9 cellular contexts compared by ENCODE assay signal in genomic region chr1:24535021-24535424, GRCh38. TPM values are rescaled to one million over a fixed set of nuclear protein-coding genes. Genes with fewer than 3 reads are reported as not detected.
DNase-seq lines count a peak whose midpoint lies in the region; ATAC-seq, FAIRE-seq and TF ChIP-seq lines count a peak whose summit lies in the region.
"Had no signal": no experiment of that assay in that cellular context is flagged by ENCODE, and none has a peak within 500 bp of the region (broad histone marks: within the 10 kb centered on the region; RNA-seq: fewer than 3 reads in every experiment).

No MANE protein-coding gene starts in this region.

- H4K20me1 ChIP-seq in SU-DHL-6 (ENCODE audit: low read depth, low read length), result no peaks in the 10 kb centered on the region

- H3K9ac ChIP-seq in SU-DHL-6 (ENCODE audit: low read length), result peak overlapping the region; percentile 64

- no peak for TF ChIP-seq CTCF in SU-DHL-6 (IDR thresholded peaks at IDR 0.05; ENCODE audit: insufficient read depth, low read length, poor library complexity, severe bottlenecking)

- no peaks in the 10 kb centered on the region for H3K79me2 ChIP-seq in SU-DHL-6 (ENCODE audit: insufficient read depth, low read length)

- H2AFZ ChIP-seq in SU-DHL-6 (ENCODE audit: low read depth, low read length, severe bottlenecking), result peak overlapping the region; percentile 36

- H3K36me3 ChIP-seq in SU-DHL-6 (ENCODE audit: low read length), result no peaks in the 10 kb centered on the region

- no peaks in the 10 kb centered on the region for H3K9me3 Mint-ChIP-seq in activated naive CD4-positive, alpha-beta T cell treated with anti-CD3 and anti-CD28 coated beads, Interleukin-2, amount 50 U/mL, for 72 hours

- peak overlapping the region; percentile 93 for H3K27ac ChIP-seq in SU-DHL-6 (ENCODE audit: low read depth, low read length)

- peaks cover 72% of the 10 kb centered on the region for H3F3A ChIP-seq in SU-DHL-6 (ENCODE audit: insufficient read depth)

- FAIRE-seq in GM18507 (lab: Jason Lieb, UNC), result peak; percentile 88
- FAIRE-seq: endothelial cell of umbilical vein had no signal

- peak overlapping the region; percentile 36 for H3K4me3 ChIP-seq in SU-DHL-6 (ENCODE audit: insufficient read depth, low read length, poor library complexity, severe bottlenecking)

- peaks cover 22 to 53% of the 10 kb centered on the region in 2 donors for H3K36me3 Mint-ChIP-seq in activated naive CD4-positive, alpha-beta T cell treated with anti-CD3 and anti-CD28 coated beads, Interleukin-2, amount 50 U/mL, for 72 hours

- ATAC-seq in activated naive CD4-positive, alpha-beta T cell treated with anti-CD3 and anti-CD28 coated beads, Interleukin-2, amount 50 U/mL, for 72 hours, result peak; percentile 68 to 83

- H3K27me3 ChIP-seq in SU-DHL-6 (ENCODE audit: low read length), result no peaks in the 10 kb centered on the region

- no peaks in the 10 kb centered on the region for H3K9me2 ChIP-seq in SU-DHL-6 (replicated peaks; ENCODE audit: insufficient read depth, low read length)

- H3K27ac Mint-ChIP-seq in activated naive CD4-positive, alpha-beta T cell treated with anti-CD3 and anti-CD28 coated beads, Interleukin-2, amount 50 U/mL, for 72 hours, result peak overlapping the region; percentile 96 to 97

- H3K9me3 ChIP-seq in SU-DHL-6 (ENCODE audit: insufficient read depth, low read length), result no peaks in the 10 kb centered on the region

- H3K4me2 ChIP-seq in SU-DHL-6 (ENCODE audit: low read depth, low read length, poor library complexity, severe bottlenecking), result peak overlapping the region; percentile 95

- DNase-seq in GM18507 (ENCODE audit: extremely low spot score, insufficient read length, low read depth), result peak; percentile 30
- DNase-seq in activated naive CD4-positive, alpha-beta T cell treated with anti-CD3 and anti-CD28 coated beads, Interleukin-2, amount 50 U/mL, for 72 hours (ENCODE audit: low spot score in 2 of 2), result peak; percentile 65 to 83
- peak; percentile 69 for DNase-seq in stimulated activated CD4-positive, alpha-beta T cell treated with anti-CD3 and anti-CD28 coated beads, Interleukin-4, amount 100 ng/mL, for 1 hour
- DNase-seq in retina, result no peak
- no peak for DNase-seq in AG08395 (ENCODE audit: low spot score)
- no peak for DNase-seq in D341Med (ENCODE audit: low spot score)
- DNase-seq in COLO668 (lab: John Stamatoyannopoulos, UW; ENCODE audit: unreplicated experiment), result no peak

RNA-seq across cellular contexts. Expression of gene NCMAP, which starts 20.9 kb away (rescaled TPM):
- total RNA-seq in activated naive CD4-positive, alpha-beta T cell treated with anti-CD3 and anti-CD28 coated beads, Interleukin-2, amount 50 U/mL, for 72 hours, result under 1 TPM; 0.05 to 0.14 TPM
- total RNA-seq: endothelial cell of umbilical vein had no signal

RNA-seq across cellular contexts. Expression of gene RCAN3, which starts 32.4 kb away (rescaled TPM):
- total RNA-seq in activated naive CD4-positive, alpha-beta T cell treated with anti-CD3 and anti-CD28 coated beads, Interleukin-2, amount 50 U/mL, for 72 hours, result 10 to 100 TPM; 43.6 to 51.8 TPM

Comparison
In these comparisons a context has a peak if more than half of its experiments do, and no peak if none do; other contexts are left out.
1. DNase-seq: peak in GM18507 (single experiment), activated naive CD4-positive, alpha-beta T cell treated with anti-CD3 and anti-CD28 coated beads, Interleukin-2, amount 50 U/mL, for 72 hours (2 of 2) and stimulated activated CD4-positive, alpha-beta T cell treated with anti-CD3 and anti-CD28 coated beads, Interleukin-4, amount 100 ng/mL, for 1 hour (single experiment); none in retina (single experiment), AG08395 (single experiment), D341Med (single experiment) and COLO668 (single experiment).